16 cellular contexts compared by ENCODE assay signal in the genomic region with DNA sequence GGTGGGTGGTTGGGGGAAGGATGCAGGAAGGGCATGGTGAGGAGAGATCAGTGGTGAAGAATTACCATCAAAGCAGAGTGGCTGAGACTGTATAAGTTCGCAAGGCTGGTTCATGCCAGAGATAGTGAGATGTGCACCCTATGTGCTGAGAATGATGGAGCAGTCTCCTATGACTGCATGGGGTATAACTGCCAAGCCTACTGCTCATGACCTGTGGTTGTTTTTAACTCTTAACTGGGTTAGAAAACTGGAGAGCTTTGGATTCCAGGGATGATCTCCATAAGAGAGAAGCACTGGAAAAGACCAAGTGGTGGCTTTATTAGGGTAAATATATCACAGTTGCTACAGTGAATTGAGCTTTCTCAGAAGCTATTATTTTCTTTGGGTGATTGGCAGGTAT. TPM values are rescaled to one million over a fixed set of nuclear protein-coding genes. Genes with fewer than 3 reads are reported as not detected.
A peak's percentile ranks its signal among the peaks of the same experiment; 100 is the strongest.
DNase-seq lines count a peak whose midpoint lies in the region; ATAC-seq and TF ChIP-seq lines count a peak whose summit lies in the region.
"Had no signal": no experiment of that assay in that cellular context is flagged by ENCODE, and none has a peak within 500 bp of the region (broad histone marks: within the 10 kb centered on the region; RNA-seq: fewer than 3 reads in every experiment).

No MANE protein-coding gene starts in this region.

- H2BK20ac ChIP-seq in H9 (ENCODE audit: low read depth, low read length, poor library complexity, severe bottlenecking) = no peak overlapping the region

- no peak overlapping the region for H3K14ac ChIP-seq in H9 (ENCODE audit: insufficient read depth, low read length)

- H3K4me1 ChIP-seq in H9 (ENCODE audit: insufficient read depth, low read length) = peaks cover 3% of the 10 kb centered on the region; the same call in 1 of the 2 replicates
- H3K4me1 ChIP-seq in SJSA1 (replicated peaks) = peaks cover 84% of the 10 kb centered on the region
- H3K4me1 ChIP-seq: Peyer's patch had no signal

- ATAC-seq in stimulated activated effector memory CD8-positive, alpha-beta T cell treated with anti-CD3 and anti-CD28 coated beads, Interleukin-12 subunit alpha, Interleukin-12 subunit beta, amount 100 ng/mL, for 72 hours = no peak
- no peak for ATAC-seq in effector memory CD8-positive, alpha-beta T cell (replicated peaks)

- H3K27ac Mint-ChIP-seq in H9 = peak overlapping the region in 2 of 3 experiments; percentile 2 to 30; a peak in 5 of 7 replicates
- H3K27ac Mint-ChIP-seq in stimulated activated effector memory CD8-positive, alpha-beta T cell treated with anti-CD3 and anti-CD28 coated beads, Interleukin-12 subunit alpha, Interleukin-12 subunit beta, amount 100 ng/mL, for 72 hours = peak overlapping the region; percentile 36
- H3K27ac Mint-ChIP-seq in activated naive CD4-positive, alpha-beta T cell treated with anti-CD3 and anti-CD28 coated beads for 36 hours = no peak overlapping the region
- H3K27ac Mint-ChIP-seq in effector memory CD8-positive, alpha-beta T cell = no peak overlapping the region
- H3K27ac Mint-ChIP-seq: B cell had no signal

- peaks cover 38 to 39% of the 10 kb centered on the region in 2 experiments for H3K4me1 Mint-ChIP-seq in H9
- H3K4me1 Mint-ChIP-seq in stimulated activated effector memory CD8-positive, alpha-beta T cell treated with anti-CD3 and anti-CD28 coated beads, Interleukin-12 subunit alpha, Interleukin-12 subunit beta, amount 100 ng/mL, for 72 hours = no peaks in the 10 kb centered on the region
- H3K4me1 Mint-ChIP-seq in activated naive CD4-positive, alpha-beta T cell treated with anti-CD3 and anti-CD28 coated beads for 36 hours (ENCODE audit: low read depth) = no peaks in the 10 kb centered on the region
- H3K4me1 Mint-ChIP-seq in effector memory CD8-positive, alpha-beta T cell (ENCODE audit: low read depth in 2 of 2) = no peaks in the 10 kb centered on the region
- H3K4me1 Mint-ChIP-seq: B cell; CD4-positive, alpha-beta memory T cell had no signal

- no peak overlapping the region for H3T11ph ChIP-seq in H9 (ENCODE audit: low read length)

- H3K23me2 ChIP-seq in H9 (ENCODE audit: insufficient read length, low read depth, low read length, poor library complexity, severe bottlenecking) = no peaks in the 10 kb centered on the region

- no peak overlapping the region for H4K5ac ChIP-seq in H9 (ENCODE audit: insufficient read length, low read depth, low read length)

- H3K36me3 ChIP-seq in SJSA1 = peaks cover 39% of the 10 kb centered on the region

- H3K23ac ChIP-seq in H9 (ENCODE audit: insufficient read length, low read depth, low read length) = no peak overlapping the region

- no peak overlapping the region for H3K4me3 ChIP-seq in SJSA1
- H3K4me3 ChIP-seq: Peyer's patch had no signal

- no peak overlapping the region for H2BK15ac ChIP-seq in H9 (ENCODE audit: low read depth, low read length)

- H2BK5ac ChIP-seq in H9 (ENCODE audit: insufficient read length, low read length) = no peak overlapping the region

- H2BK12ac ChIP-seq in H9 (ENCODE audit: insufficient read length, low read depth, low read length) = no peak overlapping the region

- intact Hi-C loops in activated naive CD4-positive, alpha-beta T cell treated with anti-CD3 and anti-CD28 coated beads for 36 hours (cut with micrococcal nuclease) = no loop called here

- H4K8ac ChIP-seq in H9 (replicated peaks; ENCODE audit: insufficient read length, low read depth, low read length) = no peak overlapping the region

- H3K79me1 ChIP-seq in H9 (ENCODE audit: insufficient read depth, low read depth, low read length, poor library complexity, severe bottlenecking) = no peaks in the 10 kb centered on the region

- H3K36me3 Mint-ChIP-seq in H9 (ENCODE audit: insufficient read depth in 1 of 3, low read depth in 3 of 3) = peaks cover 0 to 7% (median 3%) of the 10 kb centered on the region in 3 experiments; a peak in 2 of 7 replicates
- H3K36me3 Mint-ChIP-seq in stimulated activated effector memory CD8-positive, alpha-beta T cell treated with anti-CD3 and anti-CD28 coated beads, Interleukin-12 subunit alpha, Interleukin-12 subunit beta, amount 100 ng/mL, for 72 hours = no peaks in the 10 kb centered on the region
- H3K36me3 Mint-ChIP-seq in activated naive CD4-positive, alpha-beta T cell treated with anti-CD3 and anti-CD28 coated beads for 36 hours (ENCODE audit: low read depth) = peaks cover 2% of the 10 kb centered on the region
- H3K36me3 Mint-ChIP-seq in effector memory CD8-positive, alpha-beta T cell (ENCODE audit: insufficient read depth) = peaks cover 2% of the 10 kb centered on the region

- no peak overlapping the region for H3K4ac ChIP-seq in H9 (ENCODE audit: low read depth, low read length)

- no peaks in the 10 kb centered on the region for H3K9me3 Mint-ChIP-seq in H9
- no peaks in the 10 kb centered on the region for H3K9me3 Mint-ChIP-seq in stimulated activated effector memory CD8-positive, alpha-beta T cell treated with anti-CD3 and anti-CD28 coated beads, Interleukin-12 subunit alpha, Interleukin-12 subunit beta, amount 100 ng/mL, for 72 hours
- no peaks in the 10 kb centered on the region for H3K9me3 Mint-ChIP-seq in activated naive CD4-positive, alpha-beta T cell treated with anti-CD3 and anti-CD28 coated beads for 36 hours
- H3K9me3 Mint-ChIP-seq in effector memory CD8-positive, alpha-beta T cell = no peaks in the 10 kb centered on the region
- H3K9me3 Mint-ChIP-seq: CD4-positive, alpha-beta memory T cell had no signal

- H4K91ac ChIP-seq in H9 (ENCODE audit: insufficient read length, low read depth, low read length) = no peak overlapping the region

- no peaks in the 10 kb centered on the region; the same call in 1 of the 2 replicates for H3K27me3 Mint-ChIP-seq in H9 (ENCODE audit: low read depth)
- H3K27me3 Mint-ChIP-seq in activated naive CD4-positive, alpha-beta T cell treated with anti-CD3 and anti-CD28 coated beads for 36 hours (ENCODE audit: low read depth) = no peaks in the 10 kb centered on the region
- no peaks in the 10 kb centered on the region for H3K27me3 Mint-ChIP-seq in effector memory CD8-positive, alpha-beta T cell
- H3K27me3 Mint-ChIP-seq: B cell; CD4-positive, alpha-beta memory T cell had no signal

- no peaks in the 10 kb centered on the region for H3K79me2 ChIP-seq in H9 (ENCODE audit: insufficient read depth, low read length)

- H3K4me3 Mint-ChIP-seq in H9 = no peak overlapping the region
- H3K4me3 Mint-ChIP-seq in stimulated activated effector memory CD8-positive, alpha-beta T cell treated with anti-CD3 and anti-CD28 coated beads, Interleukin-12 subunit alpha, Interleukin-12 subunit beta, amount 100 ng/mL, for 72 hours = no peak overlapping the region
- H3K4me3 Mint-ChIP-seq in activated naive CD4-positive, alpha-beta T cell treated with anti-CD3 and anti-CD28 coated beads for 36 hours = no peak overlapping the region
- no peak overlapping the region for H3K4me3 Mint-ChIP-seq in effector memory CD8-positive, alpha-beta T cell
- H3K4me3 Mint-ChIP-seq: B cell; CD4-positive, alpha-beta memory T cell had no signal

- H3K18ac ChIP-seq in H9 (ENCODE audit: insufficient read length, low read depth, low read length) = no peak overlapping the region

- H2BK120ac ChIP-seq in H9 (ENCODE audit: low read depth, low read length, poor library complexity, severe bottlenecking) = no peak overlapping the region

- CTCF ChIA-PET in activated naive CD4-positive, alpha-beta T cell treated with anti-CD3 and anti-CD28 coated beads for 36 hours (lab: Charles Lee) = no interaction called here

- no peaks in the 10 kb centered on the region for H4K20me1 ChIP-seq in H9 (ENCODE audit: control insufficient read depth, insufficient read depth, insufficient read length)

- H3K27me3 ChIP-seq in H9 (ENCODE audit: insufficient read depth, low read length) (no peaks in the 10 kb centered on the region), SJSA1 (replicated peaks) (no peaks in the 10 kb centered on the region)
- H3K27me3 ChIP-seq: Peyer's patch had no signal

- no peak overlapping the region for H3K27ac ChIP-seq in H9 (ENCODE audit: insufficient read length, low read depth, low read length)
- H3K27ac ChIP-seq in SJSA1 = peak overlapping the region; percentile 81
- H3K27ac ChIP-seq: Peyer's patch had no signal

- H2AK5ac ChIP-seq in H9 (ENCODE audit: insufficient read length, low read length) = no peak overlapping the region

- H2AFZ ChIP-seq in H9 (ENCODE audit: low read length) = no peak overlapping the region

- no peak overlapping the region for H3K4me2 ChIP-seq in H9 (ENCODE audit: insufficient read depth, insufficient read length, low read length)

- no peak overlapping the region for H3K56ac ChIP-seq in H9 (ENCODE audit: insufficient read length, low read depth, low read length)

- no peak overlapping the region for H3K9ac ChIP-seq in H9 (ENCODE audit: extremely low read depth, insufficient read length, low read length)

- no peak for TF ChIP-seq CTCF in H9 (conservative IDR thresholded peaks at IDR 0.05)

- WGBS in H9 (ENCODE audit: extremely low coverage, insufficient read length, low lambda C conversion rate) = no CpG with 5 or more reads among the region's 1 CpG

- no peak for DNase-seq in H9
- DNase-seq in SJSA1 (ENCODE audit: low read depth in 1 of 2, low spot score in 2 of 2) = no peak
- peak; percentile 39 for DNase-seq in glomerular visceral epithelial cell (ENCODE audit: extremely low spot score)
- DNase-seq in stimulated activated effector memory CD8-positive, alpha-beta T cell treated with anti-CD3 and anti-CD28 coated beads, Interleukin-12 subunit alpha, Interleukin-12 subunit beta, amount 100 ng/mL, for 72 hours (ENCODE audit: low spot score in 2 of 2) = no peak
- DNase-seq in dedifferentiated amniotic fluid mesenchymal stem cell (ENCODE audit: extremely low spot score) = no peak
- no peak for DNase-seq in activated naive CD4-positive, alpha-beta T cell treated with anti-CD3 and anti-CD28 coated beads for 36 hours
- DNase-seq in effector memory CD8-positive, alpha-beta T cell = no peak
- DNase-seq: CD4-positive, alpha-beta memory T cell; H7; NCI-H1417; NCI-H1930; NCI-H2171; NCI-H510A treated with DMSO at 0.1 percent for 48 hours; Peyer's patch; SHP77 had no signal

- H3K9me3 ChIP-seq in H9 (ENCODE audit: control insufficient read depth, low read depth, low read length) = no peaks in the 10 kb centered on the region
- H3K9me3 ChIP-seq in SJSA1 (replicated peaks) = no peaks in the 10 kb centered on the region
- H3K9me3 ChIP-seq: Peyer's patch had no signal

RNA-seq across cellular contexts. Expression of a gene that starts 16.2 kb away (rescaled TPM):
- 0.66 and 0.68 TPM in 2 replicates for total RNA-seq in H9 (2021)
- total RNA-seq in SJSA1 (2014; rRNA removed; shearing (Covaris generic)) = 8.7 and 14.7 TPM in 2 replicates
- under 1 TPM in 1 of 2 experiments, not detected in 1; 0.12 TPM for total RNA-seq in activated naive CD4-positive, alpha-beta T cell treated with anti-CD3 and anti-CD28 coated beads for 36 hours

Comparison
In these comparisons a context has a peak if more than half of its experiments do, and no peak if none do; other contexts are left out.
1. H3K27ac Mint-ChIP-seq: peak in H9 (2 of 3) and stimulated activated effector memory CD8-positive, alpha-beta T cell treated with anti-CD3 and anti-CD28 coated beads, Interleukin-12 subunit alpha, Interleukin-12 subunit beta, amount 100 ng/mL, for 72 hours (single experiment); none in activated naive CD4-positive, alpha-beta T cell treated with anti-CD3 and anti-CD28 coated beads for 36 hours (single experiment) and effector memory CD8-positive, alpha-beta T cell (0 of 2).